25 cellular contexts compared by ENCODE assay signal in the genomic region with DNA sequence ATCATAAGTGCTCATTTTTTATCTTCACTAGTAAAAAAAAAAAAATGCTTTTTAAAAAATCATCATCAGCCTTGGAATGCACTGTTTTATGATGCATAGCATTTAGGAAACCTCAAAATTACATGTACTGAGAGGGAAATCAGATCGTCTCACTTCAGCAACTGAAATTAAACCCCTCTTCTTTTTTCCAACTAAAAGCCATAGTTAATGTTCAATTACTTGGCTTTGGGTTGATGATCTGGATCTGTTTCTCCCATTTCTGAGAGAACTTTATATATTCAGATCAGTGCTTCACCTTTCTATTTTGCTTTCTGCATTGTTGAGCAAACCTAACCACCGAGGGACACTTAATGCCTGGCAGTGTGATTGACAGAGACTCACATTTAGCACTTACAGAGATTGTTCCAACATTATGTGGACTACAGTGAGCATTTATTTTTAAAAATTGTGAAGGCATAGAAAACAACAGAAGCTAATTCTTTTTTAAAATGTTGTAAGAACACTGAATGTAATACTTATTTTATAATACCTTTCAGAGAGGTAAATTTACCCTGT.
"Had no signal": no experiment of that assay in that cellular context is flagged by ENCODE, and none has a peak within 500 bp of the region (broad histone marks: within the 10 kb centered on the region; RNA-seq: fewer than 3 reads in every experiment).

No MANE protein-coding gene starts in this region.

- ATAC-seq: body of pancreas; gastroesophageal sphincter; heart left ventricle; left ventricle myocardium superior; right lobe of liver; stimulated activated naive CD8-positive, alpha-beta T cell treated with anti-CD3 and anti-CD28 coated beads, Interleukin-15, Interleukin-2, amounts not matched to agents 100 U/mL and 50 U/mL, for 24 hours had no signal

- DNase-seq: activated CD4-positive, alpha-beta T cell treated with anti-CD3 and anti-CD28 coated beads for 48 hours; activated CD4-positive, alpha-beta T cell treated with anti-CD3 and anti-CD28 coated beads, Interleukin-2, amount 50 U/mL, for 48 hours; activated CD8-positive, alpha-beta memory T cell treated with anti-CD3 and anti-CD28 coated beads for 24 hours; activated effector memory CD4-positive, alpha-beta T cell treated with Interleukin-2 at 50 U/mL for 16 hours; activated naive CD4-positive, alpha-beta T cell treated with Interleukin-2 at 50 U/mL for 16 hours; adrenal gland; aorta; body of pancreas; cerebellar nuclear complex; colonic mucosa; dorsolateral prefrontal cortex; effector memory CD4-positive, alpha-beta T cell; heart left ventricle; hypothalamus; left ventricle myocardium superior; mammary epithelial cell; nucleus accumbens; right lobe of liver; stimulated activated CD4-positive, alpha-beta T cell treated with anti-CD3 and anti-CD28 coated beads, Interleukin-12 subunit alpha, Interleukin-12 subunit beta, amount 100 ng/mL, for 4 hours; stimulated activated CD4-positive, alpha-beta T cell treated with anti-CD3 and anti-CD28 coated beads, Interleukin-4, amount 100 ng/mL, for 1 hour; stimulated activated naive CD8-positive, alpha-beta T cell treated with anti-CD3 and anti-CD28 coated beads, Interleukin-15, Interleukin-2, amounts not matched to agents 100 U/mL and 50 U/mL, for 24 hours; T-helper 1 cell; testis; trophoblast cell had no signal
